16 cellular contexts compared by ENCODE assay signal in the genomic region with DNA sequence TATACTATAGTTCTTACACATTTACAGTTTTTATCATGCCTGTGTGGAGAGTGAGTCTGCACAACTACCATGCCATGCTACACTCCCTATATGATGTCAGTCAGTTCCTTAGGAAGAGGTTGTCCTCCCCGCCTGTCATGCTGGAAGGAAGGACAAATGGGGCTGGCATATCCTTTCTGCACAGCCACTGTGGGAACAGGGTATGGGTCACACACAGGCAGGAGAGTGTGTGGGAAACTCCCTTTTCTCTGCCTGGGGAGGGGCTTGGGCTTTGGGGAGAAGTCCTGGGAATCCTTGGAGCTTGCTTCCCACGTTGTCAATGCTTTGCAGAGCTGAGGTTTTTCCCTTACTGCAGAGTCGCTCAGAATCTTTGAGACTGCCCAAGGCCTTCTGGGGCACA.
DNase-seq lines count a peak whose midpoint lies in the region; ATAC-seq and TF ChIP-seq lines count a peak whose summit lies in the region.
"Had no signal": no experiment of that assay in that cellular context is flagged by ENCODE, and none has a peak within 500 bp of the region (broad histone marks: within the 10 kb centered on the region; RNA-seq: fewer than 3 reads in every experiment).

No MANE protein-coding gene starts in this region.

- in situ Hi-C loops in transverse colon (cut with MboI; ENCODE audit: low pct_ligation_motif_present in 1 of 4, low pct_unique_long_range_greater_than_20kb in 1 of 4, low sequenced_read_pairs in 3 of 4) = no loop called here

- no peak for TF ChIP-seq POLR2A in gastroesophageal sphincter (IDR thresholded peaks at IDR 0.05)
- no peak for TF ChIP-seq POLR2A in transverse colon (IDR thresholded peaks at IDR 0.05)

- peak overlapping the region; percentile 42 to 94 (median 56); a peak in 21 of 22 replicates for H3K4me2 ChIP-seq in BLaER1 treated with 17β-estradiol and CSF1 and Interleukin-3, amounts not matched to agents 10 nM and 100 nM
- H3K4me2 ChIP-seq: A549 had no signal

- H3K36me3 ChIP-seq in BLaER1 treated with 17β-estradiol and CSF1 and Interleukin-3, amounts not matched to agents 10 nM and 100 nM = peaks cover 5 to 49% (median 40%) of the 10 kb centered on the region in 11 experiments; a peak in 18 of 22 replicates
- H3K36me3 ChIP-seq in adipocyte (ENCODE audit: control insufficient read depth, insufficient read depth, low read length, severe bottlenecking) (no peaks in the 10 kb centered on the region), gastroesophageal sphincter (peaks cover 0 to 5% of the 10 kb centered on the region in 2 donors), transverse colon (no peaks in the 10 kb centered on the region)

- DNase-seq in adipocyte (ENCODE audit: low read depth) (no peak), transverse colon (no peak), NAMALWA (ENCODE audit: low spot score) (no peak), activated T-cell treated with anti-CD3 and anti-CD28 coated beads for 4 hours (no peak)
- no peak for DNase-seq in effector CD8-positive, alpha-beta T cell (lab: John Stamatoyannopoulos, UW)
- DNase-seq: CD8-positive, alpha-beta memory T cell; DMS79 treated with DMSO at 0.1 percent for 48 hours; KBM-7; NCI-H1694 treated with DMSO at 0.1 percent for 48 hours; NCI-H2107; NCI-H2227 treated with DMSO at 0.1 percent for 48 hours; NCI-H510A treated with DMSO at 0.1 percent for 48 hours; SHP77 treated with DMSO at 0.1 percent for 48 hours had no signal

- H3K9me3 ChIP-seq in BLaER1 treated with 17β-estradiol and CSF1 and Interleukin-3, amounts not matched to agents 10 nM and 100 nM (replicated peaks in 1 of 11) = peaks cover 0 to 16% (median 9%) of the 10 kb centered on the region in 11 experiments; a peak in 17 of 22 replicates
- no peaks in the 10 kb centered on the region for H3K9me3 ChIP-seq in adipocyte (ENCODE audit: control insufficient read depth, low read length)
- H3K9me3 ChIP-seq in gastroesophageal sphincter = no peaks in the 10 kb centered on the region
- no peaks in the 10 kb centered on the region for H3K9me3 ChIP-seq in transverse colon
- H3K9me3 ChIP-seq: A549 had no signal

- 63% methylated on average over 3 of the region's 3 CpGs; no CpG with 5 or more reads in 1 of the 2 donors for WGBS in gastroesophageal sphincter (ENCODE audit: low coverage in 1 of 2), 2 donors
- 66% methylated on average over 3 of the region's 3 CpGs; no CpG with 5 or more reads in 1 of the 2 donors for WGBS in transverse colon (ENCODE audit: low coverage in 1 of 2), 2 donors

- H3K27ac ChIP-seq in BLaER1 treated with 17β-estradiol and CSF1 and Interleukin-3, amounts not matched to agents 10 nM and 100 nM = 0 out of 22 replicates have a peak overlapping the region, but pooled peaks of 1 of the 11 experiments have one; percentile 19
- H3K27ac ChIP-seq in gastroesophageal sphincter (peak overlapping the region in 3 of 4 donors; percentile 18 to 79 (median 74)), transverse colon (peak overlapping the region in 3 of 4 donors; percentile 61 to 80 (median 72))
- H3K27ac ChIP-seq: A549 had no signal

- peaks cover 0 to 84% (median 60%) of the 10 kb centered on the region in 11 experiments; a peak in 13 of 22 replicates for H4K20me1 ChIP-seq in BLaER1 treated with 17β-estradiol and CSF1 and Interleukin-3, amounts not matched to agents 10 nM and 100 nM

- H3K9ac ChIP-seq in BLaER1 treated with 17β-estradiol and CSF1 and Interleukin-3, amounts not matched to agents 10 nM and 100 nM = no peak overlapping the region
- no peak overlapping the region for H3K9ac ChIP-seq in adipocyte (ENCODE audit: low read length)

- peaks cover 42 to 70% (median 61%) of the 10 kb centered on the region in 10 experiments for H3K4me1 ChIP-seq in BLaER1 treated with 17β-estradiol and CSF1 and Interleukin-3, amounts not matched to agents 10 nM and 100 nM
- H3K4me1 ChIP-seq in adipocyte (ENCODE audit: control insufficient read depth, insufficient read depth, low read length) = peaks cover 56% of the 10 kb centered on the region
- peaks cover 30 to 80% (median 48%) of the 10 kb centered on the region in 3 donors for H3K4me1 ChIP-seq in gastroesophageal sphincter
- H3K4me1 ChIP-seq in transverse colon = peaks cover 27 to 63% (median 42%) of the 10 kb centered on the region in 4 donors
- H3K4me1 ChIP-seq: A549 had no signal

- TF ChIP-seq CTCF in gastroesophageal sphincter (IDR thresholded peaks at IDR 0.05) = no peak
- no peak for TF ChIP-seq CTCF in transverse colon (IDR thresholded peaks at IDR 0.05)

- TF ChIP-seq EP300 in gastroesophageal sphincter (IDR thresholded peaks at IDR 0.05) (no peak), transverse colon (IDR thresholded peaks at IDR 0.05; ENCODE audit: low read depth) (no peak)

- intact Hi-C loops in transverse colon (cut with DNase I; ENCODE audit: low total_unique reads) = loop anchor here (10.0 kb wide), 2 partner anchors 51 to 59 kb away; no protein-coding TSS in a partner anchor

- no peak overlapping the region for H3K4me3 ChIP-seq in BLaER1 treated with 17β-estradiol and CSF1 and Interleukin-3, amounts not matched to agents 10 nM and 100 nM
- peak overlapping the region; percentile 40 for H3K4me3 ChIP-seq in adipocyte (ENCODE audit: low read length)
- H3K4me3 ChIP-seq in gastroesophageal sphincter = no peak overlapping the region
- H3K4me3 ChIP-seq in transverse colon = no peak overlapping the region
- H3K4me3 ChIP-seq: A549 had no signal

- ATAC-seq in gastroesophageal sphincter = no peak

- no peaks in the 10 kb centered on the region for H3K27me3 ChIP-seq in BLaER1 treated with 17β-estradiol and CSF1 and Interleukin-3, amounts not matched to agents 10 nM and 100 nM
- H3K27me3 ChIP-seq in adipocyte (replicated peaks; ENCODE audit: control insufficient read depth, insufficient read depth, low read length) (no peaks in the 10 kb centered on the region), gastroesophageal sphincter (no peaks in the 10 kb centered on the region), transverse colon (no peaks in the 10 kb centered on the region)
